ENCODE assay signal across 22 cellular contexts in the genomic region with DNA sequence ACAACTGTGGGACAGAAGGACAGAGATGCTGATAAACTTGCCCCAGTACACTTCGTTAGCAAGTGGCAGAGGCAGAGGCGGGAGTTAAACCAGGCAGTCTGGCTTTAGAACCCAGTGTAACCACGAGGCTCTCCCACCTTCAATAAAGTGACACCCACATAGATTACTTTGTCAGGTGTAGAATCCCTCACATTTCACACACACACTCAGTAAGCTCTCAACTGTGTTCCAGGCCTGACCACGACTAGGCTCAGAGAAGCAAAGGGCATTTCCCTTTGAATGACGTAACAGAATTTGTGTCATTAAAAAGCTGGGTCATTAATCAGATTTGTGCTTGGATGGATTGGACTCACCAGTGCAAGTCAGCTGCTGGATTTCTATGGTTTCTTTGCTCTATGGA.
"Had no signal": no experiment of that assay in that cellular context is flagged by ENCODE, and none has a peak within 500 bp of the region (broad histone marks: within the 10 kb centered on the region; RNA-seq: fewer than 3 reads in every experiment).

No MANE protein-coding gene starts in this region.

- ATAC-seq: effector memory CD8-positive, alpha-beta T cell; foreskin keratinocyte; gastroesophageal sphincter; left lobe of liver; pancreas; right lobe of liver; stimulated activated naive CD8-positive, alpha-beta T cell treated with anti-CD3 and anti-CD28 coated beads, Interleukin-15, amount 100 ng/mL, for 72 hours had no signal

- H3K4me3 ChIP-seq: gastroesophageal sphincter, lung, pancreas, right lobe of liver, smooth muscle cell, suprapubic skin, thyroid gland, vagina had no signal

- DNase-seq: cortex of kidney; effector memory CD8-positive, alpha-beta T cell; hypothalamus; immature natural killer cell; pancreas; right lobe of liver; stimulated activated CD4-positive, alpha-beta T cell treated with anti-CD3 and anti-CD28 coated beads, Interleukin-12 subunit alpha, Interleukin-12 subunit beta, amount 100 ng/mL, for 4 hours; stimulated activated CD4-positive, alpha-beta T cell treated with anti-CD3 and anti-CD28 coated beads, Interleukin-1b, Interleukin-23, amount 100 ng/mL, for 48 hours; stimulated activated CD4-positive, alpha-beta T cell treated with anti-CD3 and anti-CD28 coated beads, Interleukin-4, amount 100 ng/mL, for 1 hour; stimulated activated CD8-positive, alpha-beta memory T cell treated with anti-CD3 and anti-CD28 coated beads, Interleukin-4, amount 100 ng/mL, for 48 hours; stimulated activated naive CD4-positive, alpha-beta T cell; stimulated activated naive CD8-positive, alpha-beta T cell treated with anti-CD3 and anti-CD28 coated beads, Interleukin-15, amount 100 ng/mL, for 72 hours; thyroid gland; trophoblast cell had no signal

- H3K27ac ChIP-seq: foreskin keratinocyte, gastroesophageal sphincter, neutrophil, pancreas, right lobe of liver, suprapubic skin, thyroid gland, vagina had no signal

- H3K36me3 ChIP-seq: gastroesophageal sphincter, neutrophil, pancreas, right lobe of liver, suprapubic skin, thyroid gland, vagina had no signal

- H3K27me3 ChIP-seq: pancreas, right lobe of liver, thyroid gland, vagina had no signal

- H3K4me1 ChIP-seq: gastroesophageal sphincter, pancreas, right lobe of liver, suprapubic skin, thyroid gland, vagina had no signal

- H3K9me3 ChIP-seq: gastroesophageal sphincter, neutrophil, pancreas, right lobe of liver, suprapubic skin, thyroid gland, vagina had no signal
